27 cellular contexts compared by ENCODE assay signal in the genomic region with DNA sequence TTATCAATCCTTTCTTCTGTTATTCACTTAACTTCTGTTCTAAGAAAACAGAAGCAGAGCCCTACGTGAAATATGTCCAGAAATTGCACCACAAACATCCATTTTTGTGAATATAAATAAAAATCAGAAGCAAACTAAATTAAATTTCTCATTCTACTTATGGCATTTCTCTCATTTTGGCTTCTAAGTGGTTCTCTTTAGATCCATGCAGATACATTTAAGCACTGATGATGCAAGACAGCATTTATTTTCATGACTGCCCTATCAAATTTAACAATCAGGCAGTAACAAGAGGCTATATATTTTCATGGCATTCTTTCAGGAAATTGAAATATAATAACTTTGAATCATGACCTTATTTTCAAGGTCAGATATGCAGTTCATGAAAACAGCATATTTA.
"Had no signal": no experiment of that assay in that cellular context is flagged by ENCODE, and none has a peak within 500 bp of the region (broad histone marks: within the 10 kb centered on the region; RNA-seq: fewer than 3 reads in every experiment).

No MANE protein-coding gene starts in this region.

- H3K9me3 ChIP-seq: left lung, lower lobe of right lung, pancreas, prostate gland, stomach, testis, thyroid gland, transverse colon, upper lobe of left lung, vagina had no signal

- FAIRE-seq: keratinocyte, pancreas had no signal

- DNase-seq: left colon; left lung; lower lobe of right lung; mammary epithelial cell; mesenchymal stem cell; naive thymus-derived CD8-positive, alpha-beta T cell; nucleus accumbens; pancreas; posterior cingulate gyrus; retina; right cardiac atrium; stimulated activated CD4-positive, alpha-beta T cell treated with anti-CD3 and anti-CD28 coated beads, Interleukin-12 subunit alpha, Interleukin-12 subunit beta, amount 100 ng/mL, for 4 hours; stimulated activated CD4-positive, alpha-beta T cell treated with anti-CD3 and anti-CD28 coated beads, Interleukin-15, amount 100 ng/mL, for 24 hours; stimulated activated CD4-positive, alpha-beta T cell treated with anti-CD3 and anti-CD28 coated beads, Interleukin-2, amount 100 ng/mL, for 24 hours; stimulated activated CD4-positive, alpha-beta T cell treated with anti-CD3 and anti-CD28 coated beads, Interleukin-4, amount 100 ng/mL, for 1 hour; stimulated activated naive B cell treated with anti-CD40 and anti-IgM and Interleukin-4, amounts not matched to agents 10 μg/mL and 1 μg/mL and 100 μg/mL, for 72 hours; stimulated activated naive CD8-positive, alpha-beta T cell treated with anti-CD3 and anti-CD28 coated beads, Interleukin-15, Interleukin-2, amounts not matched to agents 100 U/mL and 50 U/mL, for 24 hours; stomach; testis; thyroid gland; transverse colon; upper lobe of left lung had no signal

- H3K36me3 ChIP-seq: left lung, lower lobe of right lung, pancreas, prostate gland, stomach, thyroid gland, transverse colon, upper lobe of left lung, vagina had no signal

- H3K4me1 ChIP-seq: left lung, lower lobe of right lung, pancreas, prostate gland, stomach, testis, thyroid gland, transverse colon, upper lobe of left lung, vagina had no signal

- ATAC-seq: left colon; left lung; lower lobe of right lung; naive thymus-derived CD8-positive, alpha-beta T cell; pancreas; right cardiac atrium; sciatic nerve; stimulated activated naive B cell treated with anti-CD40 and anti-IgM and Interleukin-4, amounts not matched to agents 10 μg/mL and 1 μg/mL and 100 μg/mL, for 72 hours; stimulated activated naive CD8-positive, alpha-beta T cell treated with anti-CD3 and anti-CD28 coated beads, Interleukin-15, Interleukin-2, amounts not matched to agents 100 U/mL and 50 U/mL, for 24 hours had no signal

- H3K27me3 ChIP-seq: left lung, pancreas, stomach, testis, thyroid gland, transverse colon, upper lobe of left lung, vagina had no signal

- H3K4me3 ChIP-seq: left lung, lower lobe of right lung, pancreas, prostate gland, skin epidermis, stomach, testis, thyroid gland, transverse colon, upper lobe of left lung, vagina had no signal

- H3K27ac ChIP-seq: left lung, lower lobe of right lung, pancreas, prostate gland, skin epidermis, stomach, testis, thyroid gland, transverse colon, upper lobe of left lung, vagina had no signal
